ENCODE assay signal across 12 cellular contexts in genomic region chr2:186592137-186592875, GRCh38. TPM values are rescaled to one million over a fixed set of nuclear protein-coding genes. Genes with fewer than 3 reads are reported as not detected.
A peak's percentile ranks its signal among the peaks of the same experiment; 100 is the strongest.
DNase-seq lines count a peak whose midpoint lies in the region; ATAC-seq and TF ChIP-seq lines count a peak whose summit lies in the region.
"Had no signal": no experiment of that assay in that cellular context is flagged by ENCODE, and none has a peak within 500 bp of the region (broad histone marks: within the 10 kb centered on the region; RNA-seq: fewer than 3 reads in every experiment).

No MANE protein-coding gene starts in this region.

- H3K27me3 ChIP-seq in CD8-positive, alpha-beta memory T cell (ENCODE audit: insufficient read depth, low read length, poor library complexity, severe bottlenecking) = no peaks in the 10 kb centered on the region
- H3K27me3 ChIP-seq in endodermal cell (ENCODE audit: control insufficient read depth, insufficient read depth, low read length, poor library complexity, severe bottlenecking) (no peaks in the 10 kb centered on the region), neural progenitor cell (no peaks in the 10 kb centered on the region), aorta (ENCODE audit: control insufficient read depth in 1 of 2, insufficient read depth in 2 of 2, low read length in 1 of 2) (no peaks in the 10 kb centered on the region)

- H3K4me3 ChIP-seq in CD8-positive, alpha-beta memory T cell (ENCODE audit: low read length) = no peak overlapping the region
- H3K4me3 ChIP-seq in endodermal cell (ENCODE audit: low read length) (peak overlapping the region; percentile 99), neural progenitor cell (peak overlapping the region; percentile 90), aorta (ENCODE audit: low read length in 2 of 2) (no peak overlapping the region)

- POLR2A ChIA-PET in CD8-positive, alpha-beta memory T cell (lab: Charles Lee) = no interaction called here
- POLR2A ChIA-PET in HEK293T (lab: Yijun Ruan, JAX) = no interaction called here

- H3K36me3 ChIP-seq in CD8-positive, alpha-beta memory T cell (ENCODE audit: insufficient read depth, low read length) = no peaks in the 10 kb centered on the region
- H3K36me3 ChIP-seq in endodermal cell (ENCODE audit: control insufficient read depth, insufficient read depth, low read length) (no peaks in the 10 kb centered on the region), neural progenitor cell (no peaks in the 10 kb centered on the region), aorta (ENCODE audit: control insufficient read depth in 1 of 2, insufficient read depth in 2 of 2, low read length in 1 of 2) (no peaks in the 10 kb centered on the region)
- H3K36me3 ChIP-seq: prostate gland had no signal

- H3K27ac ChIP-seq in CD8-positive, alpha-beta memory T cell (ENCODE audit: low read depth, low read length) = no peak overlapping the region
- H3K27ac ChIP-seq in endodermal cell (ENCODE audit: low read depth, low read length) = no peak overlapping the region
- H3K27ac ChIP-seq in neural progenitor cell = no peak overlapping the region
- H3K27ac ChIP-seq in aorta (ENCODE audit: low read depth in 1 of 2, low read length in 2 of 2) = no peak overlapping the region

- intact Hi-C loops in aorta (cut with DNase I) = loop anchor here in 1 of 2 donors (10.0 kb wide), 1 partner anchor 52 kb away; no protein-coding TSS in a partner anchor

- H3K4me1 Mint-ChIP-seq in CD8-positive, alpha-beta memory T cell = peaks cover 37 to 53% (median 48%) of the 10 kb centered on the region in 3 donors
- peaks cover 48% of the 10 kb centered on the region for H3K4me1 Mint-ChIP-seq in endodermal cell
- peaks cover 37% of the 10 kb centered on the region for H3K4me1 Mint-ChIP-seq in neural progenitor cell

- WGBS in endodermal cell (ENCODE audit: insufficient coverage in 1 of 2, insufficient read length in 1 of 2), 2 experiments = 88 to 90% methylated on average over 2 to 4 of the region's 5 CpGs
- 91 to 96% methylated on average over 5 of the region's 5 CpGs for WGBS in aorta, 2 donors

- ATAC-seq in aorta (ENCODE audit: low FRiP score) (no peak), GM18502 (IDR thresholded peaks at IDR 0.05; ENCODE audit: poor library complexity, unreplicated experiment) (no peak)

- peak overlapping the region in 5 of 7 donors; percentile 2 to 53 (median 30) for H3K4me3 Mint-ChIP-seq in CD8-positive, alpha-beta memory T cell
- H3K4me3 Mint-ChIP-seq in endodermal cell (peak overlapping the region; percentile 96), neural progenitor cell (peak overlapping the region; percentile 91)

- H3K4me2 ChIP-seq in neural progenitor cell = peak overlapping the region; percentile 93

- peaks cover 0 to 8% (median 0%) of the 10 kb centered on the region in 3 donors for H3K36me3 Mint-ChIP-seq in CD8-positive, alpha-beta memory T cell
- H3K36me3 Mint-ChIP-seq in endodermal cell (ENCODE audit: low read depth) = peaks cover 5% of the 10 kb centered on the region
- H3K36me3 Mint-ChIP-seq in neural progenitor cell = peaks cover 3% of the 10 kb centered on the region
- H3K36me3 Mint-ChIP-seq: activated naive CD4-positive, alpha-beta T cell treated with anti-CD3 and anti-CD28 coated beads, Interleukin-2, amount 50 U/mL, for 24 hours had no signal

- peak overlapping the region; percentile 98 for H3K9ac ChIP-seq in endodermal cell (ENCODE audit: extremely low read depth, low read length, poor library complexity, severe bottlenecking)
- no peak overlapping the region for H3K9ac ChIP-seq in neural progenitor cell

- no peak for DNase-seq in CD8-positive, alpha-beta memory T cell
- DNase-seq in M059J (ENCODE audit: low read depth) (peak; percentile 22), endodermal cell (no peak), neural progenitor cell (ENCODE audit: low spot score) (no peak), H4 (ENCODE audit: low spot score) (no peak), HEK293T (ENCODE audit: extremely low spot score) (no peak), aorta (no peak)
- DNase-seq: activated CD4-positive, CD25-positive, alpha-beta regulatory T cell; stimulated activated CD8-positive, alpha-beta memory T cell treated with anti-CD3 and anti-CD28 coated beads, Interleukin-4, amount 100 ng/mL, for 48 hours had no signal

- H3K4me1 ChIP-seq in CD8-positive, alpha-beta memory T cell (ENCODE audit: insufficient read depth, low read length) = peaks cover 15% of the 10 kb centered on the region
- no peaks in the 10 kb centered on the region for H3K4me1 ChIP-seq in endodermal cell (ENCODE audit: control insufficient read depth, insufficient read depth, low read length)
- peaks cover 57% of the 10 kb centered on the region for H3K4me1 ChIP-seq in neural progenitor cell
- H3K4me1 ChIP-seq in aorta (ENCODE audit: control insufficient read depth in 1 of 2, insufficient read depth in 2 of 2, low read length in 2 of 2) = peaks cover 2 to 4% of the 10 kb centered on the region in 2 donors
- H3K4me1 ChIP-seq: prostate gland had no signal

- peaks cover 47% of the 10 kb centered on the region for H3F3A ChIP-seq in neural progenitor cell (ENCODE audit: low read depth)

- no peak overlapping the region for H2AFZ ChIP-seq in neural progenitor cell (replicated peaks)

- no peaks in the 10 kb centered on the region for H3K9me3 Mint-ChIP-seq in CD8-positive, alpha-beta memory T cell
- no peaks in the 10 kb centered on the region for H3K9me3 Mint-ChIP-seq in endodermal cell
- no peaks in the 10 kb centered on the region for H3K9me3 Mint-ChIP-seq in neural progenitor cell
- H3K9me3 Mint-ChIP-seq: activated naive CD4-positive, alpha-beta T cell treated with anti-CD3 and anti-CD28 coated beads, Interleukin-2, amount 50 U/mL, for 24 hours had no signal

- H4K20me1 ChIP-seq in neural progenitor cell (ENCODE audit: low read depth) = peaks cover 6% of the 10 kb centered on the region

- no peaks in the 10 kb centered on the region for H3K9me3 ChIP-seq in CD8-positive, alpha-beta memory T cell (ENCODE audit: low read length)
- H3K9me3 ChIP-seq in endodermal cell (ENCODE audit: control insufficient read depth, low read length) = no peaks in the 10 kb centered on the region
- H3K9me3 ChIP-seq in neural progenitor cell (ENCODE audit: low read depth) = no peaks in the 10 kb centered on the region
- no peaks in the 10 kb centered on the region for H3K9me3 ChIP-seq in aorta (ENCODE audit: control insufficient read depth, low read length)
- H3K9me3 ChIP-seq: prostate gland had no signal

- TF ChIP-seq CTCF in endodermal cell (conservative IDR thresholded peaks at IDR 0.05) (no peak), neural progenitor cell (IDR thresholded peaks at IDR 0.05) (no peak)

- CTCF ChIA-PET in CD8-positive, alpha-beta memory T cell (lab: Charles Lee) = no interaction called here
- CTCF ChIA-PET in HEK293T (lab: Yijun Ruan, JAX) = no interaction called here

- H3K27me3 Mint-ChIP-seq in CD8-positive, alpha-beta memory T cell = no peaks in the 10 kb centered on the region
- H3K27me3 Mint-ChIP-seq in endodermal cell (ENCODE audit: insufficient read depth) (no peaks in the 10 kb centered on the region), neural progenitor cell (ENCODE audit: insufficient read depth, low read depth) (peaks cover 4% of the 10 kb centered on the region)
- H3K27me3 Mint-ChIP-seq: activated naive CD4-positive, alpha-beta T cell treated with anti-CD3 and anti-CD28 coated beads, Interleukin-2, amount 50 U/mL, for 24 hours had no signal

- peaks cover 66% of the 10 kb centered on the region for H3K79me2 ChIP-seq in neural progenitor cell (ENCODE audit: low read depth)

- peak overlapping the region in 5 of 8 donors; percentile 8 to 87 (median 34) for H3K27ac Mint-ChIP-seq in CD8-positive, alpha-beta memory T cell
- H3K27ac Mint-ChIP-seq in endodermal cell = peak overlapping the region; percentile 95
- no peak overlapping the region for H3K27ac Mint-ChIP-seq in neural progenitor cell
- H3K27ac Mint-ChIP-seq: activated naive CD4-positive, alpha-beta T cell treated with anti-CD3 and anti-CD28 coated beads, Interleukin-2, amount 50 U/mL, for 24 hours had no signal

TF ChIP-seq in HEK293T, 16 proteins besides CTCF, POLR2A, EP300 and RAD21:
- TF ChIP-seq PKNOX1 (IDR thresholded peaks at IDR 0.05) = no peak
- TF ChIP-seq TARDBP (IDR thresholded peaks at IDR 0.05) = no peak
- TF ChIP-seq ARNT (IDR thresholded peaks at IDR 0.05) = no peak
- TF ChIP-seq L3MBTL2 (conservative IDR thresholded peaks at IDR 0.05) = no peak

RNA-seq across cellular contexts. Expression of gene ITGAV, which starts 2.5 kb away (rescaled TPM):
- total RNA-seq in CD8-positive, alpha-beta memory T cell = 10 to 100 TPM in 1 of 2 experiments, 1 to 10 TPM in 1; 8.7 to 10.7 TPM
- polyA plus RNA-seq in CD8-positive, alpha-beta memory T cell = 3.2 TPM
- total RNA-seq in M059J (2014; rRNA removed; shearing (Covaris generic)) = 45.9 and 69.9 TPM in 2 replicates
- total RNA-seq in endodermal cell = 10 to 100 TPM; 63.7 to 79.7 TPM
- polyA plus RNA-seq in endodermal cell (2013, experiment 1 of 2) = 57.8 TPM
- 66.0 TPM for polyA plus RNA-seq in endodermal cell (2013, experiment 2 of 2)
- total RNA-seq in neural progenitor cell (ENCODE audit: low replicate concordance) = 58.7 and 72.8 TPM in 2 replicates
- 43.5 and 67.4 TPM in 2 replicates for total RNA-seq in H4 (2014; rRNA removed; shearing (Covaris generic))
- total RNA-seq in aorta = 100 to 1,000 TPM; 138 to 146 TPM
- 10 to 100 TPM; 27.9 to 40.1 TPM for polyA plus RNA-seq in aorta

Comparison
In these comparisons a context has a peak if more than half of its experiments do, and no peak if none do; other contexts are left out.
1. H3K4me3 ChIP-seq: peak in endodermal cell (single experiment) and neural progenitor cell (single experiment); none in CD8-positive, alpha-beta memory T cell (single experiment) and aorta (0 of 2).
2. H3K4me3 Mint-ChIP-seq: peak in every context shown above with its lines; median percentile 96 in endodermal cell; 91 in neural progenitor cell; 30 in CD8-positive, alpha-beta memory T cell.